ENCODE assay signal across 22 cellular contexts in the genomic region with DNA sequence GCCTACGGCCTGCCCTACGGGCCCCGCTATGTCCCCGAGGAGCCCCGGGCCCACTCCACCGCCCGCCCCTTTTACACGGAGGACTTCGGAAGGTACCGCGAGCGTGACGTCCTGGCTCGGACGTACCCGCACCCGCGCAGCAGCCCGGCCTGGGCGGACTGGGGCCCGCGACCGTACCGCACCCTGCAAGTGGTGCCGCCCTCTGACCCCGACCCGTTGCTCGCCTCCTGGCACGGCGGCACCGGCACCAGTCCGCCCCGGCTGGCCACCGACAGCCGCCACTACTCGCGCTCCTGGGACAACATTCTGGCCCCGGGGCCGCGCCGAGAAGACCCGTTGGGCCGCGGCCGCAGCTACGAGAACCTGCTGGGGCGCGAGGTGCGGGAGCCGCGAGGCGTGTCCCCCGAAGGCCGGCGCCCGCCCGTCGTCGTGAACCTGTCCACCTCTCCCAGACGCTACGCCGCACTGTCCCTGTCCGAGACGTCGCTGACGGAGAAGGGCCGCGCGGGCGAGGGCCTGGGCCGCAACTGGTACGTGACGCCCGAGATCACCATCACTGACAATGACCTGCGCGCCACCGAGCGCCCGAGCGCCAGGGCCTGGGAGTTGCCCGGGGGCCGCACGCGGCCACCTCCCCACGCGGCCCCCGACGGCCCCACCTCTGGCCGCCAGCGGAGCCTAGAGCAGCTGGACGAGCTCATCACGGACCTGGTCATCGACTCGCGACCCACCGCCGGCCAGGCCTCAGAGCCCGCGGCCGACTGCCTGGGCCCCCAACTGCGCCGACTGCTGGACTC. TPM values are rescaled to one million over a fixed set of nuclear protein-coding genes. Genes with fewer than 3 reads are reported as not detected.
A peak's percentile ranks its signal among the peaks of the same experiment; 100 is the strongest.
DNase-seq lines count a peak whose midpoint lies in the region; TF ChIP-seq lines count a peak whose summit lies in the region.
"Had no signal": no experiment of that assay in that cellular context is flagged by ENCODE, and none has a peak within 500 bp of the region (broad histone marks: within the 10 kb centered on the region; RNA-seq: fewer than 3 reads in every experiment).

No MANE protein-coding gene starts in this region.

- H3K4ac ChIP-seq in trophoblast cell (ENCODE audit: low read depth, low read length), result no peak overlapping the region

- H3K4me3 Mint-ChIP-seq in activated CD4-positive, alpha-beta memory T cell treated with anti-CD3 and anti-CD28 coated beads, Interleukin-2, amount 10 ng/mL, durations not matched to agents 7 days and 5 days, result peak overlapping the region; percentile 30
- H3K4me3 Mint-ChIP-seq in activated CD4-positive, alpha-beta memory T cell treated with anti-CD3 and anti-CD28 coated beads for 36 hours, result no peak overlapping the region
- peak overlapping the region in 5 of 7 donors; percentile 36 to 66 (median 44) for H3K4me3 Mint-ChIP-seq in CD8-positive, alpha-beta memory T cell
- peak overlapping the region; percentile 9 for H3K4me3 Mint-ChIP-seq in chondrocyte (ENCODE audit: unreplicated experiment)

- H3K27ac Mint-ChIP-seq in activated CD4-positive, alpha-beta memory T cell treated with anti-CD3 and anti-CD28 coated beads, Interleukin-2, amount 10 ng/mL, durations not matched to agents 7 days and 5 days, result peak overlapping the region; percentile 16
- no peak overlapping the region for H3K27ac Mint-ChIP-seq in activated CD4-positive, alpha-beta memory T cell treated with anti-CD3 and anti-CD28 coated beads for 36 hours
- H3K27ac Mint-ChIP-seq in CD8-positive, alpha-beta memory T cell, result peak overlapping the region in 2 of 8 donors; percentile 34 to 75
- H3K27ac Mint-ChIP-seq in chondrocyte (ENCODE audit: unreplicated experiment), result no peak overlapping the region
- H3K27ac Mint-ChIP-seq: CD14-positive monocyte had no signal

- peaks cover 32% of the 10 kb centered on the region for H3K4me1 ChIP-seq in CD8-positive, alpha-beta memory T cell (ENCODE audit: insufficient read depth, low read length)
- peaks cover 20% of the 10 kb centered on the region in 2 experiments for H3K4me1 ChIP-seq in trophoblast cell (ENCODE audit: control insufficient read depth in 1 of 2, insufficient read depth in 2 of 2, low read length in 2 of 2)

- H3K36me3 ChIP-seq in CD8-positive, alpha-beta memory T cell (ENCODE audit: insufficient read depth, low read length), result no peaks in the 10 kb centered on the region
- peaks cover 7 to 10% of the 10 kb centered on the region in 2 experiments for H3K36me3 ChIP-seq in trophoblast cell (ENCODE audit: control insufficient read depth in 1 of 2, insufficient read depth in 2 of 2, low read length in 2 of 2)
- H3K36me3 ChIP-seq: prostate gland had no signal

- no peak overlapping the region for H2BK120ac ChIP-seq in trophoblast cell (ENCODE audit: insufficient read depth, low read length, poor library complexity)

- no peak overlapping the region for H3K4me3 ChIP-seq in CD8-positive, alpha-beta memory T cell (ENCODE audit: low read length)
- no peak overlapping the region for H3K4me3 ChIP-seq in trophoblast cell (ENCODE audit: low read depth, low read length)
- no peak overlapping the region for H3K4me3 ChIP-seq in dorsolateral prefrontal cortex
- H3K4me3 ChIP-seq: prostate gland, SJSA1 had no signal

- intact Hi-C loops in activated CD4-positive, alpha-beta memory T cell treated with anti-CD3 and anti-CD28 coated beads for 36 hours (cut with micrococcal nuclease), result loop anchor here (5.0 kb wide), 1 partner anchor 242 kb away; the partner anchor contains the start of gene MAN1B1
- intact Hi-C loops in dorsolateral prefrontal cortex (cut with DNase I), result loop anchor here in 1 of 2 donors (2.0 kb wide), 1 partner anchor 37 kb away; no protein-coding TSS in a partner anchor

- CTCF ChIA-PET in activated CD4-positive, alpha-beta memory T cell treated with anti-CD3 and anti-CD28 coated beads, Interleukin-2, amount 10 ng/mL, durations not matched to agents 7 days and 5 days (lab: Charles Lee), result interaction anchor here (1.0 kb wide), 1 partner anchor 73 kb away, joined by 4 read pairs; no protein-coding TSS in a partner anchor
- CTCF ChIA-PET in activated CD4-positive, alpha-beta memory T cell treated with anti-CD3 and anti-CD28 coated beads for 36 hours (lab: Charles Lee), result interaction anchor here (0.6 to 3.9 kb wide), 2 partner anchors 103 to 189 kb away, joined by 3 to 22 read pairs; no protein-coding TSS in a partner anchor
- CTCF ChIA-PET in CD8-positive, alpha-beta memory T cell (lab: Charles Lee), result interaction anchor here (0.8 to 4.9 kb wide), 4 partner anchors 22 to 182 kb away, joined by 3 to 23 read pairs (median 4); partner anchors contain the start of gene PAXX

- H3K4me1 Mint-ChIP-seq in activated CD4-positive, alpha-beta memory T cell treated with anti-CD3 and anti-CD28 coated beads, Interleukin-2, amount 10 ng/mL, durations not matched to agents 7 days and 5 days, result peaks cover 32% of the 10 kb centered on the region
- peaks cover 31% of the 10 kb centered on the region for H3K4me1 Mint-ChIP-seq in activated CD4-positive, alpha-beta memory T cell treated with anti-CD3 and anti-CD28 coated beads for 36 hours (ENCODE audit: low read depth)
- H3K4me1 Mint-ChIP-seq in CD8-positive, alpha-beta memory T cell, result peaks cover 8 to 40% (median 21%) of the 10 kb centered on the region in 3 donors
- peaks cover 37% of the 10 kb centered on the region for H3K4me1 Mint-ChIP-seq in chondrocyte (ENCODE audit: low read depth)

- H3K18ac ChIP-seq in trophoblast cell (ENCODE audit: low read length), result peak overlapping the region; percentile 25

- no peak overlapping the region for H2BK5ac ChIP-seq in trophoblast cell (ENCODE audit: low read depth, low read length, poor library complexity)

- no peak overlapping the region for H3K9ac ChIP-seq in trophoblast cell (ENCODE audit: low read length)

- no peak overlapping the region for H4K91ac ChIP-seq in trophoblast cell (ENCODE audit: low read depth, low read length)

- H3K27me3 ChIP-seq in CD8-positive, alpha-beta memory T cell (ENCODE audit: insufficient read depth, low read length, poor library complexity, severe bottlenecking), result peaks cover 4% of the 10 kb centered on the region
- H3K27me3 ChIP-seq in trophoblast cell (ENCODE audit: insufficient read depth, low read length), result peaks cover 4% of the 10 kb centered on the region
- peaks cover 0 to 4% (median 0%) of the 10 kb centered on the region in 45 donors for H3K27me3 ChIP-seq in dorsolateral prefrontal cortex

- no peak overlapping the region for H4K12ac ChIP-seq in trophoblast cell (ENCODE audit: low read depth, low read length)

- H3K23ac ChIP-seq in trophoblast cell (ENCODE audit: low read length), result no peak overlapping the region

- WGBS in trophoblast cell (ENCODE audit: extremely low coverage, insufficient coverage, insufficient read length), result no CpG with 5 or more reads among the region's 102 CpGs

- H3K27me3 Mint-ChIP-seq in activated CD4-positive, alpha-beta memory T cell treated with anti-CD3 and anti-CD28 coated beads, Interleukin-2, amount 10 ng/mL, durations not matched to agents 7 days and 5 days, result peaks cover 18% of the 10 kb centered on the region
- peaks cover 17% of the 10 kb centered on the region for H3K27me3 Mint-ChIP-seq in activated CD4-positive, alpha-beta memory T cell treated with anti-CD3 and anti-CD28 coated beads for 36 hours
- peaks cover 11 to 27% of the 10 kb centered on the region in 2 donors for H3K27me3 Mint-ChIP-seq in CD8-positive, alpha-beta memory T cell
- H3K27me3 Mint-ChIP-seq in chondrocyte (ENCODE audit: low read depth), result no peaks in the 10 kb centered on the region

- H3K9me3 ChIP-seq in CD8-positive, alpha-beta memory T cell (ENCODE audit: low read length), result no peaks in the 10 kb centered on the region
- H3K9me3 ChIP-seq in trophoblast cell (ENCODE audit: insufficient read depth, low read depth, low read length), result peaks cover 23% of the 10 kb centered on the region
- H3K9me3 ChIP-seq: prostate gland had no signal

- no peak overlapping the region for H2BK12ac ChIP-seq in trophoblast cell (ENCODE audit: low read length)

- H2AK5ac ChIP-seq in trophoblast cell (ENCODE audit: low read length), result no peak overlapping the region

- POLR2A ChIA-PET in activated CD4-positive, alpha-beta memory T cell treated with anti-CD3 and anti-CD28 coated beads, Interleukin-2, amount 10 ng/mL, durations not matched to agents 7 days and 5 days (lab: Charles Lee), result interaction anchor here (1.5 to 2.3 kb wide), 2 partner anchors 36 to 190 kb away, joined by 5 to 6 read pairs; no protein-coding TSS in a partner anchor
- POLR2A ChIA-PET in activated CD4-positive, alpha-beta memory T cell treated with anti-CD3 and anti-CD28 coated beads for 36 hours (lab: Charles Lee), result no interaction called here
- POLR2A ChIA-PET in CD8-positive, alpha-beta memory T cell (lab: Charles Lee), result interaction anchor here (1.1 kb wide), 1 partner anchor 99 kb away, joined by 3 read pairs; the partner anchor contains the start of gene FBXW5

- H3K79me1 ChIP-seq in trophoblast cell (ENCODE audit: low read length), result peaks cover 22% of the 10 kb centered on the region

- peaks cover 9% of the 10 kb centered on the region for H3K79me2 ChIP-seq in trophoblast cell (ENCODE audit: control insufficient read depth, insufficient read depth, low read length, poor library complexity)

- H3K27ac ChIP-seq in CD8-positive, alpha-beta memory T cell (ENCODE audit: low read depth, low read length), result no peak overlapping the region
- H3K27ac ChIP-seq in trophoblast cell (ENCODE audit: low read depth, low read length) (no peak overlapping the region), dorsolateral prefrontal cortex (peak overlapping the region in 5 of 59 donors; percentile 13 to 77 (median 32))
- H3K27ac ChIP-seq: prostate gland, SJSA1 had no signal

- H4K8ac ChIP-seq in trophoblast cell (ENCODE audit: low read depth, low read length), result no peak overlapping the region

- H3K9me3 Mint-ChIP-seq in activated CD4-positive, alpha-beta memory T cell treated with anti-CD3 and anti-CD28 coated beads, Interleukin-2, amount 10 ng/mL, durations not matched to agents 7 days and 5 days, result no peaks in the 10 kb centered on the region
- H3K9me3 Mint-ChIP-seq in activated CD4-positive, alpha-beta memory T cell treated with anti-CD3 and anti-CD28 coated beads for 36 hours, result no peaks in the 10 kb centered on the region
- H3K9me3 Mint-ChIP-seq in CD8-positive, alpha-beta memory T cell, result peaks cover 0 to 3% (median 0%) of the 10 kb centered on the region in 5 donors
- no peaks in the 10 kb centered on the region for H3K9me3 Mint-ChIP-seq in chondrocyte (ENCODE audit: low read depth)

- no peak for TF ChIP-seq CTCF in chondrocyte (IDR thresholded peaks at IDR 0.05)
- TF ChIP-seq CTCF in dorsolateral prefrontal cortex (IDR thresholded peaks at IDR 0.05 in 54 of 56, conservative IDR thresholded peaks at IDR 0.05 in 2 of 56; ENCODE audit: low read depth in 1 of 56, partially characterized antibody in 56 of 56), result no peak

- H3K4me2 ChIP-seq in trophoblast cell (ENCODE audit: low read length), result no peak overlapping the region

- no peak overlapping the region for H2AFZ ChIP-seq in trophoblast cell (ENCODE audit: insufficient read depth, low read length, poor library complexity)

- peaks cover 15% of the 10 kb centered on the region for H3K36me3 Mint-ChIP-seq in activated CD4-positive, alpha-beta memory T cell treated with anti-CD3 and anti-CD28 coated beads, Interleukin-2, amount 10 ng/mL, durations not matched to agents 7 days and 5 days (ENCODE audit: low read depth)
- H3K36me3 Mint-ChIP-seq in activated CD4-positive, alpha-beta memory T cell treated with anti-CD3 and anti-CD28 coated beads for 36 hours, result peaks cover 11% of the 10 kb centered on the region
- peaks cover 0 to 7% (median 0%) of the 10 kb centered on the region in 3 donors for H3K36me3 Mint-ChIP-seq in CD8-positive, alpha-beta memory T cell
- H3K36me3 Mint-ChIP-seq in chondrocyte (ENCODE audit: low read depth), result peaks cover 2% of the 10 kb centered on the region

- no peak for DNase-seq in activated CD4-positive, alpha-beta memory T cell treated with anti-CD3 and anti-CD28 coated beads, Interleukin-2, amount 10 ng/mL, durations not matched to agents 7 days and 5 days
- DNase-seq in activated CD4-positive, alpha-beta memory T cell treated with anti-CD3 and anti-CD28 coated beads for 36 hours, result no peak
- no peak for DNase-seq in CD8-positive, alpha-beta memory T cell
- DNase-seq in chondrocyte (ENCODE audit: low spot score), result no peak
- peak in 1 of 2 donors; percentile 16 for DNase-seq in trophoblast cell
- DNase-seq in C1 segment of cervical spinal cord (lab: John Stamatoyannopoulos, UW), result no peak
- no peak for DNase-seq in dorsolateral prefrontal cortex
- DNase-seq in NCI-H2171 treated with DMSO at 0.1 percent for 48 hours (lab: John Stamatoyannopoulos, UW), result no peak
- DNase-seq: ACHN; activated CD4-positive, CD25-positive, alpha-beta regulatory T cell; activated CD8-positive, alpha-beta memory T cell treated with anti-CD3 and anti-CD28 coated beads, Interleukin-2, amount 50 U/mL, for 4 hours; activated naive CD4-positive, alpha-beta T cell; cortex of kidney; DND-41; KBM-7; NCI-H1694; NCI-H226; stimulated activated CD4-positive, alpha-beta T cell treated with anti-CD3 and anti-CD28 coated beads, Interleukin-4, amount 100 ng/mL, for 24 hours; T1000 had no signal

- no peak overlapping the region for H3K14ac ChIP-seq in trophoblast cell (ENCODE audit: low read length)

RNA-seq across cellular contexts. Expression of gene AJM1, which starts 3.4 kb away (rescaled TPM):
- total RNA-seq in activated CD4-positive, alpha-beta memory T cell treated with anti-CD3 and anti-CD28 coated beads, Interleukin-2, amount 10 ng/mL, durations not matched to agents 7 days and 5 days, result 1 to 10 TPM; 8.7 TPM
- 1 to 10 TPM; 3.8 to 4.2 TPM for total RNA-seq in activated CD4-positive, alpha-beta memory T cell treated with anti-CD3 and anti-CD28 coated beads for 36 hours
- total RNA-seq in CD8-positive, alpha-beta memory T cell, result 1 to 10 TPM; 3.2 TPM
- 0.39 TPM for polyA plus RNA-seq in CD8-positive, alpha-beta memory T cell
- total RNA-seq in chondrocyte, result 6.3 to 7.5 TPM (median 7.4 TPM) in 3 replicates
- 1.1 and 1.2 TPM in 2 replicates for polyA plus RNA-seq in trophoblast cell (2013)
- 10 to 100 TPM; 22.9 to 89.8 (median 47.9) TPM for total RNA-seq in dorsolateral prefrontal cortex

RNA-seq across cellular contexts. Expression of gene PHPT1, which starts 3.5 kb away (rescaled TPM):
- total RNA-seq in activated CD4-positive, alpha-beta memory T cell treated with anti-CD3 and anti-CD28 coated beads, Interleukin-2, amount 10 ng/mL, durations not matched to agents 7 days and 5 days, result 10 to 100 TPM; 82.3 to 85.4 TPM
- total RNA-seq in activated CD4-positive, alpha-beta memory T cell treated with anti-CD3 and anti-CD28 coated beads for 36 hours, result 10 to 100 TPM; 92.2 to 95.5 TPM
- total RNA-seq in CD8-positive, alpha-beta memory T cell, result 100 to 1,000 TPM; 108 to 110 TPM
- 100.0 TPM for polyA plus RNA-seq in CD8-positive, alpha-beta memory T cell
- total RNA-seq in chondrocyte (165 to 193 TPM (median 192 TPM) in 3 replicates), dorsolateral prefrontal cortex (100 to 1,000 TPM in 65 of 120 experiments, 10 to 100 TPM in 55; 68.1 to 140 (median 101) TPM)
- 136 and 146 TPM in 2 replicates for polyA plus RNA-seq in trophoblast cell (2013)

RNA-seq across cellular contexts. Expression of gene MAMDC4, which starts 6.5 kb away (rescaled TPM):
- 10 to 100 TPM; 12.5 to 13.6 TPM for total RNA-seq in activated CD4-positive, alpha-beta memory T cell treated with anti-CD3 and anti-CD28 coated beads, Interleukin-2, amount 10 ng/mL, durations not matched to agents 7 days and 5 days
- 10 to 100 TPM; 13.0 to 14.3 TPM for total RNA-seq in activated CD4-positive, alpha-beta memory T cell treated with anti-CD3 and anti-CD28 coated beads for 36 hours
- total RNA-seq in CD8-positive, alpha-beta memory T cell, result 10 to 100 TPM; 12.2 to 12.9 TPM
- not detected for polyA plus RNA-seq in CD8-positive, alpha-beta memory T cell
- total RNA-seq in chondrocyte, result 7.7 to 9.2 TPM (median 7.7 TPM) in 3 replicates
- 3.2 and 3.4 TPM in 2 replicates for polyA plus RNA-seq in trophoblast cell (2013)
- 10 to 100 TPM in 28 of 120 experiments, 1 to 10 TPM in 92; 2.7 to 18.6 (median 7.0) TPM for total RNA-seq in dorsolateral prefrontal cortex

RNA-seq across cellular contexts. Expression of gene EDF1, which starts 20.4 kb away (rescaled TPM):
- 100 to 1,000 TPM; 301 to 316 TPM for total RNA-seq in activated CD4-positive, alpha-beta memory T cell treated with anti-CD3 and anti-CD28 coated beads, Interleukin-2, amount 10 ng/mL, durations not matched to agents 7 days and 5 days
- 100 to 1,000 TPM; 302 to 311 TPM for total RNA-seq in activated CD4-positive, alpha-beta memory T cell treated with anti-CD3 and anti-CD28 coated beads for 36 hours
- 100 to 1,000 TPM; 354 to 356 TPM for total RNA-seq in CD8-positive, alpha-beta memory T cell
- 476 TPM for polyA plus RNA-seq in CD8-positive, alpha-beta memory T cell
- total RNA-seq in chondrocyte, result 296 to 328 TPM (median 320 TPM) in 3 replicates
- 473 and 476 TPM in 2 replicates for polyA plus RNA-seq in trophoblast cell (2013)
- 100 to 1,000 TPM; 145 to 331 (median 249) TPM for total RNA-seq in dorsolateral prefrontal cortex

RNA-seq across cellular contexts. Expression of gene RABL6, which starts 37.9 kb away (rescaled TPM):
- total RNA-seq in activated CD4-positive, alpha-beta memory T cell treated with anti-CD3 and anti-CD28 coated beads, Interleukin-2, amount 10 ng/mL, durations not matched to agents 7 days and 5 days, result 10 to 100 TPM; 96.0 to 96.2 TPM
- total RNA-seq in activated CD4-positive, alpha-beta memory T cell treated with anti-CD3 and anti-CD28 coated beads for 36 hours, result 10 to 100 TPM; 83.4 to 85.3 TPM
- 100 to 1,000 TPM in 1 of 2 experiments, 10 to 100 TPM in 1; 98.2 to 106 TPM for total RNA-seq in CD8-positive, alpha-beta memory T cell
- polyA plus RNA-seq in CD8-positive, alpha-beta memory T cell, result 20.9 TPM
- total RNA-seq in chondrocyte (61.5 to 71.8 TPM (median 62.2 TPM) in 3 replicates), dorsolateral prefrontal cortex (100 to 1,000 TPM in 114 of 120 experiments, 10 to 100 TPM in 6; 86.8 to 178 (median 121) TPM)
- 95.6 and 95.9 TPM in 2 replicates for polyA plus RNA-seq in trophoblast cell (2013)
